In genomic region chr1:23836037-23836436, GRCh38 we compare ENCODE assay signal across 16 cellular contexts.
"Had no signal": no experiment of that assay in that cellular context is flagged by ENCODE, and none has a peak within 500 bp of the region (broad histone marks: within the 10 kb centered on the region; RNA-seq: fewer than 3 reads in every experiment).

No MANE protein-coding gene starts in this region.

- DNase-seq: activated CD4-positive, alpha-beta T cell treated with anti-CD3 and anti-CD28 coated beads, Interleukin-2, amount 50 U/mL, for 1 hour; activated CD4-positive, CD25-positive, alpha-beta regulatory T cell; activated CD8-positive, alpha-beta memory T cell treated with anti-CD3 and anti-CD28 coated beads, Interleukin-2, amount 50 U/mL, for 4 hours; activated effector memory CD4-positive, alpha-beta T cell treated with Interleukin-2 at 50 U/mL for 16 hours; activated naive CD4-positive, alpha-beta T cell treated with anti-CD3 and anti-CD28 coated beads, Interleukin-2, amount 10 ng/mL, durations not matched to agents 7 days and 5 days; activated T-cell treated with anti-CD3 and anti-CD28 coated beads, Interleukin-2, amount 50 U/mL, for 4 hours; heart right ventricle; left lung; nucleus accumbens; sigmoid colon; stimulated activated CD4-positive, alpha-beta T cell treated with anti-CD3 and anti-CD28 coated beads, Interleukin-4, amount 100 ng/mL, for 24 hours; stimulated activated naive CD4-positive, alpha-beta T cell; substantia nigra had no signal

- H3K36me3 Mint-ChIP-seq: activated naive CD4-positive, alpha-beta T cell treated with anti-CD3 and anti-CD28 coated beads, Interleukin-2, amount 10 ng/mL, durations not matched to agents 7 days and 5 days; mesothelial cell of epicardium; natural killer cell treated with Interleukin-12 subunit alpha and Interleukin-12 subunit beta and Interleukin-15 and Interleukin-18, amount 100 ng/mL, for 72 hours had no signal

- H3K9me3 Mint-ChIP-seq: activated naive CD4-positive, alpha-beta T cell treated with anti-CD3 and anti-CD28 coated beads, Interleukin-2, amount 10 ng/mL, durations not matched to agents 7 days and 5 days; activated T-cell treated with anti-CD3 and anti-CD28 coated beads, Interleukin-2, amount 50 U/mL, for 4 hours; mesothelial cell of epicardium; natural killer cell treated with Interleukin-12 subunit alpha and Interleukin-12 subunit beta and Interleukin-15 and Interleukin-18, amount 100 ng/mL, for 72 hours had no signal

- ATAC-seq: activated T-cell treated with anti-CD3 and anti-CD28 coated beads, Interleukin-2, amount 50 U/mL, for 4 hours; gastroesophageal sphincter; heart right ventricle; left lung; natural killer cell treated with Interleukin-12 subunit alpha and Interleukin-12 subunit beta and Interleukin-15 and Interleukin-18, amount 100 ng/mL, for 72 hours had no signal

- H3K4me3 Mint-ChIP-seq: activated naive CD4-positive, alpha-beta T cell treated with anti-CD3 and anti-CD28 coated beads, Interleukin-2, amount 10 ng/mL, durations not matched to agents 7 days and 5 days; activated T-cell treated with anti-CD3 and anti-CD28 coated beads, Interleukin-2, amount 50 U/mL, for 4 hours; mesothelial cell of epicardium; natural killer cell treated with Interleukin-12 subunit alpha and Interleukin-12 subunit beta and Interleukin-15 and Interleukin-18, amount 100 ng/mL, for 72 hours had no signal

- H3K27ac Mint-ChIP-seq: activated naive CD4-positive, alpha-beta T cell treated with anti-CD3 and anti-CD28 coated beads, Interleukin-2, amount 10 ng/mL, durations not matched to agents 7 days and 5 days; mesothelial cell of epicardium; natural killer cell treated with Interleukin-12 subunit alpha and Interleukin-12 subunit beta and Interleukin-15 and Interleukin-18, amount 100 ng/mL, for 72 hours had no signal
